Comparison of ENCODE assay signal across 24 cellular contexts in the genomic region with DNA sequence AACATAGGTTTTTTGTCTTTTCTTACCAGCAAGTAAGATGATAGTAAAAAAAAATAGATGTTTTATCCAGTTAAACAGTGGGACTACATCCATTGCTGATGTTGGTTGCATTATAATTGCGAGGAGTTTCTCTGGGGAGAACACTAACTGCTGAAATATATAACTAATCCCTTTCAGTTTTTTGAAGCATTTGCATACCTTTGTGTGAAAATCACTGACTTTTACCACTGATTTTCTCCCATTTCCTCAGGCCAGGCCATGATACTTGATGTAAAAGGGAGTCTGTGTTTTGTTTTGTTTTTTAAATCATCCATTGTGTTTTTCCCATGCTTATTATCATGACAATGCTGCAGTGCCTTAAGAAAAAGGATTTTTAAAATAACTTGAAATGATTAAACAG.
"Had no signal": no experiment of that assay in that cellular context is flagged by ENCODE, and none has a peak within 500 bp of the region (broad histone marks: within the 10 kb centered on the region; RNA-seq: fewer than 3 reads in every experiment).

No MANE protein-coding gene starts in this region.

- ATAC-seq: left lobe of liver; natural killer cell; sciatic nerve; stimulated activated naive CD8-positive, alpha-beta T cell treated with anti-CD3 and anti-CD28 coated beads, Interleukin-15, amount 100 ng/mL, for 72 hours had no signal

- H3K4me3 ChIP-seq: coronary artery, esophagus muscularis mucosa, lung, prostate gland, right atrium auricular region, smooth muscle cell, suprapubic skin, transverse colon, vagina had no signal

- H3K4me2 ChIP-seq: smooth muscle cell had no signal

- H3K27me3 ChIP-seq: esophagus muscularis mucosa, right atrium auricular region, suprapubic skin, transverse colon, vagina had no signal

- H3K9me3 ChIP-seq: esophagus muscularis mucosa, prostate gland, right atrium auricular region, suprapubic skin, transverse colon, vagina had no signal

- H3K4me1 ChIP-seq: esophagus muscularis mucosa, prostate gland, right atrium auricular region, suprapubic skin, transverse colon, vagina had no signal

- H3K36me3 ChIP-seq: esophagus muscularis mucosa, prostate gland, right atrium auricular region, suprapubic skin, transverse colon, vagina had no signal

- H3K27ac ChIP-seq: coronary artery, esophagus muscularis mucosa, prostate gland, right atrium auricular region, suprapubic skin, transverse colon, vagina had no signal

- DNase-seq: dermis blood vessel endothelial cell; effector memory CD4-positive, alpha-beta T cell; foreskin melanocyte; glutamatergic neuron; kidney; natural killer cell; nucleus accumbens; stimulated activated CD4-positive, alpha-beta T cell treated with anti-CD3 and anti-CD28 coated beads, Interleukin-12 subunit alpha, Interleukin-12 subunit beta, amount 100 ng/mL, for 4 hours; stimulated activated CD4-positive, alpha-beta T cell treated with anti-CD3 and anti-CD28 coated beads, Interleukin-1b, Interleukin-23, amount 100 ng/mL, for 48 hours; stimulated activated CD4-positive, alpha-beta T cell treated with anti-CD3 and anti-CD28 coated beads, Interleukin-4, amount 100 ng/mL, for 1 hour; stimulated activated CD8-positive, alpha-beta memory T cell treated with anti-CD3 and anti-CD28 coated beads, Interleukin-4, amount 100 ng/mL, for 48 hours; stimulated activated naive CD4-positive, alpha-beta T cell; stimulated activated naive CD8-positive, alpha-beta T cell treated with anti-CD3 and anti-CD28 coated beads, Interleukin-15, amount 100 ng/mL, for 72 hours; transverse colon had no signal
